In genomic region chr1:64469977-64470669, GRCh38 we compare ENCODE assay signal across 8 cellular contexts. TPM values are rescaled to one million over a fixed set of nuclear protein-coding genes. Genes with fewer than 3 reads are reported as not detected.
DNase-seq lines count a peak whose midpoint lies in the region; TF ChIP-seq lines count a peak whose summit lies in the region.

TSS of gene CACHD1 (plus strand) at chr1:64470129. CDS start at chr1:64470745, 616 bp downstream.

- TF ChIP-seq CTCF in NB4 (IDR thresholded peaks at IDR 0.05; ENCODE audit: low read depth, low read length), result no peak
- TF ChIP-seq CTCF in uterus (IDR thresholded peaks at IDR 0.05), result peak; percentile 66 to 71 (median 70)

- DNase-seq in EH (ENCODE audit: low read depth), result peak; percentile 85
- DNase-seq in HAP-1 (ENCODE audit: low spot score in 2 of 2), result peak; percentile 85 to 91
- peak; percentile 30 for DNase-seq in NB4 (ENCODE audit: low read depth)
- DNase-seq in T-helper 1 cell, result peak in 4 of 5 donors; percentile 10 to 43 (median 18)
- peak; percentile 95 for DNase-seq in astrocyte of the hippocampus (ENCODE audit: low read depth, low spot score)
- DNase-seq in hypothalamus (lab: John Stamatoyannopoulos, UW), result peak in 43 of 51 donors; percentile 8 to 78 (median 70)
- peak; percentile 95 for DNase-seq in retina
- DNase-seq in uterus, result peak; percentile 84

- H3K9me3 ChIP-seq in HAP-1 (no peaks in the 10 kb centered on the region), uterus (no peaks in the 10 kb centered on the region)

- H3K4me1 ChIP-seq in HAP-1 (peaks cover 21% of the 10 kb centered on the region), uterus (no peaks in the 10 kb centered on the region)

- intact Hi-C loops in uterus (cut with DNase I; ENCODE audit: low total_unique reads), result loop anchor here (5.0 to 10.0 kb wide), 3 partner anchors 175 to 535 kb away; no protein-coding TSS in a partner anchor

- TF ChIP-seq POLR2A in NB4 (IDR thresholded peaks at IDR 0.05; ENCODE audit: extremely low read depth, insufficient read length) (no peak), uterus (IDR thresholded peaks at IDR 0.05) (peak; percentile 40 to 50)

- in situ Hi-C loops in HAP-1 (cut with MboI; ENCODE audit: low sequenced_read_pairs), result no loop called here

- H3K27me3 ChIP-seq in HAP-1 (ENCODE audit: low read depth) (no peaks in the 10 kb centered on the region), uterus (no peaks in the 10 kb centered on the region)

- H3K27ac ChIP-seq in uterus, result peak within 1 kb of the TSS; percentile 92 to 96

- no peaks in the 10 kb centered on the region for H3K36me3 ChIP-seq in HAP-1 (replicated peaks)
- H3K36me3 ChIP-seq in uterus, result no peaks in the 10 kb centered on the region

- H3K4me3 ChIP-seq in HAP-1, result peak within 1 kb of the TSS; percentile 53
- H3K4me3 ChIP-seq in NB4 (ENCODE audit: low read depth, low read length), result no peak within 1 kb of the TSS
- peak within 1 kb of the TSS; percentile 56 to 89 for H3K4me3 ChIP-seq in uterus

RNA-seq across cellular contexts. Expression of gene CACHD1, which starts in this region (rescaled TPM):
- total RNA-seq in uterus, result 10 to 100 TPM; 19.2 to 39.9 (median 28.8) TPM

Comparison
In these comparisons a context has a peak if more than half of its experiments do, and no peak if none do; other contexts are left out.
1. DNase-seq: peak in every context shown above with its lines; median percentile 95 in astrocyte of the hippocampus; 95 in retina; 88 in HAP-1; 85 in EH; 84 in uterus; 70 in hypothalamus; 30 in NB4; 18 in T-helper 1 cell.